ENCODE assay signal across 12 cellular contexts in the genomic region with DNA sequence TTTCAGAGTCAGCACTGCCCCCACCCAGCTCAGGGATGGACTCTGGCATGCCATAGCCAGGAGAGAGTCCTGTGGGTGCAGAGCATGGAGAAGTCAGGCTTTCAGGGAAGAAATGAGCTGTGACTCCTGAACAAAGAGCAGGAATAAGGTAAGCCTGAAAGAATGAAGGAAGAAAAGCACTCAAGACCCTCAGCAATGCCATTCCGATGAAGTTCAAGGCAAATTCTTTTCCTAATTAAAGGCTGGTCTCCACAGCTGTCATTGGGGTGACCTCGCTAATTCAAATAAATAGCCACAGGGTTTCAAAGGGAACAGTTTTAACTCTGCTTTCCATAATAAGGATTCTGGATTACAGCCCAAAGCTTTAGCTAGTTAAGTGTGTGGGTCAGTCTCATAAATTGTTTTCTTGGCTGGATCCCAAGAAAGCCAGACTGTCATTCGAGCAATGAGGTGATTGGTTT. TPM values are rescaled to one million over a fixed set of nuclear protein-coding genes. Genes with fewer than 3 reads are reported as not detected.
DNase-seq lines count a peak whose midpoint lies in the region; FAIRE-seq and TF ChIP-seq lines count a peak whose summit lies in the region.
"Had no signal": no experiment of that assay in that cellular context is flagged by ENCODE, and none has a peak within 500 bp of the region (broad histone marks: within the 10 kb centered on the region; RNA-seq: fewer than 3 reads in every experiment).

No MANE protein-coding gene starts in this region.

- H3K4me3 Mint-ChIP-seq in endodermal cell: no peak overlapping the region
- H3K4me3 Mint-ChIP-seq: activated naive CD4-positive, alpha-beta T cell treated with anti-CD3 and anti-CD28 coated beads, Interleukin-2, amount 50 U/mL, for 24 hours; naive thymus-derived CD8-positive, alpha-beta T cell had no signal

- TF ChIP-seq CTCF in endodermal cell (conservative IDR thresholded peaks at IDR 0.05) (no peak), ovary (IDR thresholded peaks at IDR 0.05) (no peak)

- DNase-seq in EH (ENCODE audit: low read depth) (peak; percentile 90), NCI-H2227 (lab: John Stamatoyannopoulos, UW; ENCODE audit: unreplicated experiment) (peak; percentile 53), endodermal cell (no peak), ovary (no peak), RCC 7860 (ENCODE audit: low spot score) (no peak), GM19240 (ENCODE audit: insufficient read length, low spot score) (no peak)
- DNase-seq in stimulated activated CD8-positive, alpha-beta memory T cell treated with anti-CD3 and anti-CD28 coated beads, Interleukin-4, amount 100 ng/mL, for 48 hours: no peak
- DNase-seq: activated CD4-positive, CD25-positive, alpha-beta regulatory T cell; gastrocnemius medialis; naive thymus-derived CD8-positive, alpha-beta T cell had no signal

- no peak for TF ChIP-seq POLR2A in ovary (IDR thresholded peaks at IDR 0.05)

- H3K27ac ChIP-seq in endodermal cell (ENCODE audit: low read depth, low read length) (no peak overlapping the region), rectal smooth muscle tissue (ENCODE audit: low read depth, low read length) (peak overlapping the region; percentile 35), ovary (no peak overlapping the region)
- H3K27ac ChIP-seq: gastrocnemius medialis had no signal

- 54 to 88% methylated on average over 2 to 3 of the region's 3 CpGs for WGBS in endodermal cell (ENCODE audit: insufficient coverage in 1 of 2, insufficient read length in 1 of 2), 2 experiments
- 24 to 28% (median 27%) methylated on average over 3 of the region's 3 CpGs for WGBS in ovary, 3 donors

- H3K9me3 ChIP-seq in endodermal cell (ENCODE audit: control insufficient read depth, low read length): no peaks in the 10 kb centered on the region
- H3K9me3 ChIP-seq in ovary: no peaks in the 10 kb centered on the region
- H3K9me3 ChIP-seq: gastrocnemius medialis had no signal

- H3K27me3 ChIP-seq in endodermal cell (ENCODE audit: control insufficient read depth, insufficient read depth, low read length, poor library complexity, severe bottlenecking) (no peaks in the 10 kb centered on the region), rectal smooth muscle tissue (ENCODE audit: control insufficient read depth, insufficient read depth, low read length) (no peaks in the 10 kb centered on the region), ovary (no peaks in the 10 kb centered on the region)
- H3K27me3 ChIP-seq: gastrocnemius medialis had no signal

- no peaks in the 10 kb centered on the region for H3K36me3 ChIP-seq in endodermal cell (ENCODE audit: control insufficient read depth, insufficient read depth, low read length)
- no peaks in the 10 kb centered on the region for H3K36me3 ChIP-seq in rectal smooth muscle tissue (ENCODE audit: control insufficient read depth, insufficient read depth, low read length)
- no peaks in the 10 kb centered on the region for H3K36me3 ChIP-seq in ovary
- H3K36me3 ChIP-seq: gastrocnemius medialis had no signal

- no peak for TF ChIP-seq EP300 in ovary (IDR thresholded peaks at IDR 0.05)

- H3K4me1 ChIP-seq in endodermal cell (ENCODE audit: control insufficient read depth, insufficient read depth, low read length) (peaks cover 50% of the 10 kb centered on the region), rectal smooth muscle tissue (ENCODE audit: control insufficient read depth, insufficient read depth, low read length) (peaks cover 25% of the 10 kb centered on the region), ovary (ENCODE audit: insufficient read depth) (peaks cover 28% of the 10 kb centered on the region)

- H3K4me1 Mint-ChIP-seq in endodermal cell: peaks cover 64% of the 10 kb centered on the region

- H3K36me3 Mint-ChIP-seq in endodermal cell (ENCODE audit: low read depth): no peaks in the 10 kb centered on the region

- peak overlapping the region; percentile 70 for H3K27ac Mint-ChIP-seq in endodermal cell
- H3K27ac Mint-ChIP-seq: activated naive CD4-positive, alpha-beta T cell treated with anti-CD3 and anti-CD28 coated beads, Interleukin-2, amount 50 U/mL, for 24 hours had no signal

- no peaks in the 10 kb centered on the region for H3K27me3 Mint-ChIP-seq in endodermal cell (ENCODE audit: insufficient read depth)
- H3K27me3 Mint-ChIP-seq: activated naive CD4-positive, alpha-beta T cell treated with anti-CD3 and anti-CD28 coated beads, Interleukin-2, amount 50 U/mL, for 24 hours; naive thymus-derived CD8-positive, alpha-beta T cell had no signal

- FAIRE-seq in RCC 7860 (lab: Jason Lieb, UNC): no peak

- intact Hi-C loops in ovary (cut with DNase I): no loop called here

- H3K9me3 Mint-ChIP-seq in endodermal cell: no peaks in the 10 kb centered on the region
- H3K9me3 Mint-ChIP-seq: activated naive CD4-positive, alpha-beta T cell treated with anti-CD3 and anti-CD28 coated beads, Interleukin-2, amount 50 U/mL, for 24 hours; naive thymus-derived CD8-positive, alpha-beta T cell had no signal

- H3K4me3 ChIP-seq in endodermal cell (ENCODE audit: low read length): no peak overlapping the region
- no peak overlapping the region for H3K4me3 ChIP-seq in rectal smooth muscle tissue (ENCODE audit: low read length)
- H3K4me3 ChIP-seq in ovary: no peak overlapping the region
- H3K4me3 ChIP-seq: gastrocnemius medialis had no signal

- no peak overlapping the region for H3K9ac ChIP-seq in endodermal cell (ENCODE audit: extremely low read depth, low read length, poor library complexity, severe bottlenecking)
- no peak overlapping the region for H3K9ac ChIP-seq in rectal smooth muscle tissue (ENCODE audit: low read length)

RNA-seq across cellular contexts. Expression of a gene that starts 31.7 kb away (rescaled TPM):
- total RNA-seq in endodermal cell: 10 to 100 TPM; 10.2 to 11.5 TPM
- 16.1 TPM for polyA plus RNA-seq in endodermal cell (2013, experiment 1 of 2)
- 14.8 TPM for polyA plus RNA-seq in endodermal cell (2013, experiment 2 of 2)
- total RNA-seq in ovary: 10 to 100 TPM; 25.6 to 62.5 (median 50.4) TPM
- 10 to 100 TPM; 33.4 to 39.7 TPM for polyA plus RNA-seq in ovary

RNA-seq across cellular contexts. Expression of a gene that starts 32.2 kb away (rescaled TPM):
- 1 to 10 TPM; 2.0 to 2.6 TPM for total RNA-seq in endodermal cell
- polyA plus RNA-seq in endodermal cell (2013, experiment 1 of 2): 2.2 TPM
- polyA plus RNA-seq in endodermal cell (2013, experiment 2 of 2): 2.2 TPM
- total RNA-seq in ovary: 10 to 100 TPM in 1 of 7 donors, 1 to 10 TPM in 6; 3.6 to 35.3 (median 6.0) TPM
- polyA plus RNA-seq in ovary: 1 to 10 TPM; 4.6 to 8.5 TPM

Comparison
In these comparisons a context has a peak if more than half of its experiments do, and no peak if none do; other contexts are left out.
1. DNase-seq: peak in EH (single experiment) and NCI-H2227 (single experiment); none in endodermal cell (single experiment), ovary (0 of 5), RCC 7860 (single experiment), stimulated activated CD8-positive, alpha-beta memory T cell treated with anti-CD3 and anti-CD28 coated beads, Interleukin-4, amount 100 ng/mL, for 48 hours (single experiment) and GM19240 (single experiment).